In genomic region chr11:62504158-62504973, GRCh38 we compare ENCODE assay signal across 13 cellular contexts. TPM values are rescaled to one million over a fixed set of nuclear protein-coding genes. Genes with fewer than 3 reads are reported as not detected.
DNase-seq lines count a peak whose midpoint lies in the region; ATAC-seq and TF ChIP-seq lines count a peak whose summit lies in the region.
"Had no signal": no experiment of that assay in that cellular context is flagged by ENCODE, and none has a peak within 500 bp of the region (broad histone marks: within the 10 kb centered on the region; RNA-seq: fewer than 3 reads in every experiment).

No MANE protein-coding gene starts in this region.

- no peaks in the 10 kb centered on the region for H3K27me3 Mint-ChIP-seq in activated T-helper 17 cell treated with anti-CD3 and anti-CD28 coated beads, Interleukin-2, amount 50 U/mL, for 72 hours

- H3K36me3 ChIP-seq in HEK293 (ENCODE audit: control insufficient read depth in 2 of 2, insufficient read depth in 1 of 2, low read length in 2 of 2) = no peaks in the 10 kb centered on the region
- no peaks in the 10 kb centered on the region for H3K36me3 ChIP-seq in left lung
- no peaks in the 10 kb centered on the region for H3K36me3 ChIP-seq in subcutaneous abdominal adipose tissue (ENCODE audit: control insufficient read depth in 5 of 5, insufficient read depth in 5 of 5, low read length in 5 of 5)
- H3K36me3 ChIP-seq: HAP-1 had no signal

- no peak overlapping the region for H3K4me3 ChIP-seq in HEK293 (ENCODE audit: low read depth, low read length)
- no peak overlapping the region for H3K4me3 ChIP-seq in left lung
- H3K4me3 ChIP-seq in subcutaneous abdominal adipose tissue (ENCODE audit: low read depth in 1 of 5, low read length in 5 of 5) = no peak overlapping the region
- H3K4me3 ChIP-seq: HAP-1 had no signal

- TF ChIP-seq CTCF in HEK293 (tag by site-specific recombination; IDR thresholded peaks at IDR 0.05) (no peak), left lung (IDR thresholded peaks at IDR 0.05) (no peak)

- intact Hi-C loops in left lung (cut with DNase I) = no loop called here

- no peaks in the 10 kb centered on the region for H3K4me1 Mint-ChIP-seq in activated T-helper 17 cell treated with anti-CD3 and anti-CD28 coated beads, Interleukin-2, amount 50 U/mL, for 72 hours

- DNase-seq in left lung (peak; percentile 50 to 84), AML-193 (lab: John Stamatoyannopoulos, UW) (no peak), T-helper 2 cell (no peak)
- DNase-seq: activated T-cell treated with anti-CD3 and anti-CD28 coated beads for 4 hours; NCI-H2081 treated with DMSO at 0.1 percent for 48 hours; stimulated activated CD4-positive, alpha-beta T cell treated with anti-CD3 and anti-CD28 coated beads, Interleukin-2, amount 100 ng/mL, for 24 hours had no signal

- H3K9me3 ChIP-seq in HEK293 (ENCODE audit: control insufficient read depth, insufficient read depth, low read depth, low read length) = no peaks in the 10 kb centered on the region
- H3K9me3 ChIP-seq in left lung = no peaks in the 10 kb centered on the region
- H3K9me3 ChIP-seq in subcutaneous abdominal adipose tissue (ENCODE audit: control insufficient read depth in 5 of 5, low read length in 5 of 5) = no peaks in the 10 kb centered on the region
- H3K9me3 ChIP-seq: HAP-1 had no signal

- no peak overlapping the region for H3K9ac ChIP-seq in subcutaneous abdominal adipose tissue (ENCODE audit: low read length in 5 of 5)

- H3K27me3 ChIP-seq in left lung (peaks cover 5 to 44% of the 10 kb centered on the region in 2 donors), subcutaneous abdominal adipose tissue (ENCODE audit: control insufficient read depth in 5 of 5, insufficient read depth in 4 of 5, low read length in 5 of 5) (no peaks in the 10 kb centered on the region)

- no peaks in the 10 kb centered on the region for H3K36me3 Mint-ChIP-seq in activated T-helper 17 cell treated with anti-CD3 and anti-CD28 coated beads, Interleukin-2, amount 50 U/mL, for 72 hours (ENCODE audit: low read depth)

- H3K27ac ChIP-seq in HEK293 (ENCODE audit: extremely low read depth, low read depth, low read length) = no peak overlapping the region
- no peak overlapping the region for H3K27ac ChIP-seq in left lung
- peak overlapping the region; percentile 67 for H3K27ac ChIP-seq in subcutaneous abdominal adipose tissue (ENCODE audit: low read depth, low read length)
- H3K27ac ChIP-seq: C4-2B, HL-60 had no signal

- CTCF ChIA-PET in HEK293 (lab: Yijun Ruan, JAX) = interaction anchor here (2.8 kb wide), 1 partner anchor 38 kb away, joined by 18 read pairs; no protein-coding TSS in a partner anchor

- H3K9me3 Mint-ChIP-seq in activated T-helper 17 cell treated with anti-CD3 and anti-CD28 coated beads, Interleukin-2, amount 50 U/mL, for 72 hours = no peaks in the 10 kb centered on the region

- peak overlapping the region; percentile 8 for H3K27ac Mint-ChIP-seq in activated T-helper 17 cell treated with anti-CD3 and anti-CD28 coated beads, Interleukin-2, amount 50 U/mL, for 72 hours

- no peak for ATAC-seq in activated T-helper 17 cell treated with anti-CD3 and anti-CD28 coated beads, Interleukin-2, amount 50 U/mL, for 72 hours (replicated peaks)
- ATAC-seq in left lung (peak; percentile 62), HG03469 (IDR thresholded peaks at IDR 0.05; ENCODE audit: unreplicated experiment) (no peak)

- POLR2A ChIA-PET in HEK293 (lab: Yijun Ruan, JAX) = no interaction called here

- H3K4me1 ChIP-seq in HEK293 (ENCODE audit: control insufficient read depth, insufficient read depth, low read length) (no peaks in the 10 kb centered on the region), left lung (peaks cover 2 to 92% of the 10 kb centered on the region in 2 donors), subcutaneous abdominal adipose tissue (ENCODE audit: control insufficient read depth in 5 of 5, insufficient read depth in 5 of 5, low read length in 5 of 5) (peaks cover 20 to 85% (median 72%) of the 10 kb centered on the region in 5 donors)

- H3K4me3 Mint-ChIP-seq in activated T-helper 17 cell treated with anti-CD3 and anti-CD28 coated beads, Interleukin-2, amount 50 U/mL, for 72 hours = no peak overlapping the region

TF ChIP-seq in HEK293, 187 proteins besides CTCF, POLR2A, EP300 and RAD21:
- no peak for TF ChIP-seq HOXC10 (CRISPR knock-in tag; IDR thresholded peaks at IDR 0.05)
- no peak for TF ChIP-seq ZNF830 (tag by site-specific recombination; IDR thresholded peaks at IDR 0.05; ENCODE audit: low read depth)
- TF ChIP-seq ZNF645 (tag by site-specific recombination; IDR thresholded peaks at IDR 0.05) = no peak
- peak; percentile 70 for TF ChIP-seq BCL6B (tag by site-specific recombination; IDR thresholded peaks at IDR 0.05)
- no peak for TF ChIP-seq SCRT2 (tag by site-specific recombination; IDR thresholded peaks at IDR 0.05)
- no peak for TF ChIP-seq ZNF837 (tag by site-specific recombination; IDR thresholded peaks at IDR 0.05)
- no peak for TF ChIP-seq ZNF394 (tag by site-specific recombination; IDR thresholded peaks at IDR 0.05; ENCODE audit: borderline replicate concordance)

RNA-seq across cellular contexts. Expression of gene AHNAK, which starts 42.2 kb away (rescaled TPM):
- total RNA-seq in activated T-helper 17 cell treated with anti-CD3 and anti-CD28 coated beads, Interleukin-2, amount 50 U/mL, for 72 hours = 100 to 1,000 TPM; 155 to 336 TPM
- 100 to 1,000 TPM; 437 to 636 TPM for total RNA-seq in left lung

Comparison
In these comparisons a context has a peak if more than half of its experiments do, and no peak if none do; other contexts are left out.
1. DNase-seq: peak in left lung (2 of 2); none in AML-193 (0 of 2) and T-helper 2 cell (0 of 5).